ENCODE assay signal across 23 cellular contexts in the genomic region with DNA sequence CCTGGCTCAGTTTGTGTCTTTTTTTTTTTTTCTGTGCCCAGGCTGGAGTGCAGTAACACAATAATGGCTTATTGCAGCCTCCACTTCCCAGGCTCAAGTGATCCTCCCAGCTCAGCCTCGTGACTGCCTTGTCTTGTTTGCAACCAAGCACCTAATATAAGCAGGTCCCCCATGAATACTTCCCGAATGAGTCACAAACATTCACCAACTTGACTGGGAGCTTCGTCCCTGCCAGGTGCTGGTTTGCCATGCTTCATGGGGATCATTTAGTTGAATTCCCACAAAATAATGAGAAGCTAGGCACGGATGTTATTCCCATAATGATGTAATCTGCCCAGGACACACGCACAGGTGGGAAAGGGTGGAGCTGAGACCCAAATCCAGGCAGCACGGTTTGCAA.
"Had no signal": no experiment of that assay in that cellular context is flagged by ENCODE, and none has a peak within 500 bp of the region (broad histone marks: within the 10 kb centered on the region; RNA-seq: fewer than 3 reads in every experiment).

No MANE protein-coding gene starts in this region.

- H3K27ac Mint-ChIP-seq: activated CD4-positive, alpha-beta T cell treated with anti-CD3 and anti-CD28 coated beads, Interleukin-2, amount 10 ng/mL, durations not matched to agents 7 days and 5 days; activated CD8-positive, alpha-beta memory T cell treated with anti-CD3 and anti-CD28 coated beads, Interleukin-2, amount 10 ng/mL, durations not matched to agents 7 days and 5 days; activated CD8-positive, alpha-beta T cell treated with anti-CD3 and anti-CD28 coated beads for 36 hours; activated T-helper 1 cell treated with anti-CD3 and anti-CD28 coated beads, Interleukin-12 subunit alpha, Interleukin-12 subunit beta, Interleukin-2, Interleukin-4 antibody, amounts not matched to agents 30 ng/mL and 10 ng/mL and 1 ng/mL, durations not matched to agents 14 hours and 24 hours and 36 hours; brain; immature natural killer cell; mesothelial cell of epicardium; naive thymus-derived CD8-positive, alpha-beta T cell; neural progenitor cell; stimulated activated naive B cell treated with anti-CD40 and anti-IgM and Interleukin-4, amounts not matched to agents 10 μg/mL and 1 μg/mL and 100 μg/mL, for 72 hours had no signal

- H3K27me3 ChIP-seq: neural progenitor cell, vagina had no signal

- H3K36me3 Mint-ChIP-seq: activated CD8-positive, alpha-beta memory T cell treated with anti-CD3 and anti-CD28 coated beads, Interleukin-2, amount 10 ng/mL, durations not matched to agents 7 days and 5 days; immature natural killer cell; mesothelial cell of epicardium; naive thymus-derived CD8-positive, alpha-beta T cell; stimulated activated naive B cell treated with anti-CD40 and anti-IgM and Interleukin-4, amounts not matched to agents 10 μg/mL and 1 μg/mL and 100 μg/mL, for 72 hours had no signal

- H3K9me3 ChIP-seq: vagina had no signal

- H3K27ac ChIP-seq: left lung, neural progenitor cell, vagina, VCaP had no signal

- DNase-seq: activated CD4-positive, alpha-beta T cell treated with anti-CD3 and anti-CD28 coated beads, Interleukin-2, amount 10 ng/mL, durations not matched to agents 7 days and 5 days; activated CD8-positive, alpha-beta memory T cell treated with anti-CD3 and anti-CD28 coated beads, Interleukin-2, amount 10 ng/mL, durations not matched to agents 7 days and 5 days; activated CD8-positive, alpha-beta T cell treated with anti-CD3 and anti-CD28 coated beads for 36 hours; activated gamma-delta T cell; activated naive CD4-positive, alpha-beta T cell treated with anti-CD3 and anti-CD28 coated beads, Interleukin-2, amount 50 U/mL, for 16 hours; activated T-cell treated with anti-CD3 and anti-CD28 coated beads for 4 hours; anterior cingulate cortex; immature natural killer cell; left lung; naive thymus-derived CD8-positive, alpha-beta T cell; posterior cingulate gyrus; stimulated activated CD4-positive, alpha-beta T cell treated with anti-CD3 and anti-CD28 coated beads, Interleukin-2, amount 100 ng/mL, for 48 hours; stimulated activated CD8-positive, alpha-beta memory T cell treated with anti-CD3 and anti-CD28 coated beads, Interleukin-4, amount 100 ng/mL, for 48 hours; stimulated activated naive B cell treated with anti-CD40 and anti-IgM and Interleukin-4, amounts not matched to agents 10 μg/mL and 1 μg/mL and 100 μg/mL, for 72 hours; trophoblast cell had no signal

- H3K4me1 ChIP-seq: left lung, neural progenitor cell, vagina had no signal

- H3K4me3 ChIP-seq: left lung, lung, neural progenitor cell, vagina had no signal

- H3K9me3 Mint-ChIP-seq: activated CD4-positive, alpha-beta T cell treated with anti-CD3 and anti-CD28 coated beads, Interleukin-2, amount 10 ng/mL, durations not matched to agents 7 days and 5 days; activated CD8-positive, alpha-beta T cell treated with anti-CD3 and anti-CD28 coated beads for 36 hours; activated T-helper 1 cell treated with anti-CD3 and anti-CD28 coated beads, Interleukin-12 subunit alpha, Interleukin-12 subunit beta, Interleukin-2, Interleukin-4 antibody, amounts not matched to agents 30 ng/mL and 10 ng/mL and 1 ng/mL, durations not matched to agents 14 hours and 24 hours and 36 hours; immature natural killer cell; mesothelial cell of epicardium; naive thymus-derived CD8-positive, alpha-beta T cell; neural progenitor cell had no signal

- H3K36me3 ChIP-seq: left lung, neural progenitor cell, vagina had no signal

- ATAC-seq: activated CD4-positive, CD25-positive, alpha-beta regulatory T cell treated with anti-CD3 and anti-CD28 coated beads, Interleukin-2, amount 50 U/mL, for 24 hours; activated CD8-positive, alpha-beta memory T cell treated with anti-CD3 and anti-CD28 coated beads, Interleukin-2, amount 10 ng/mL, durations not matched to agents 7 days and 5 days; activated CD8-positive, alpha-beta T cell treated with anti-CD3 and anti-CD28 coated beads for 36 hours; left lung; naive thymus-derived CD8-positive, alpha-beta T cell; stimulated activated naive B cell treated with anti-CD40 and anti-IgM and Interleukin-4, amounts not matched to agents 10 μg/mL and 1 μg/mL and 100 μg/mL, for 72 hours had no signal
